ENCODE assay signal across 8 cellular contexts in genomic region chr6:114747995-114748625, GRCh38.
DNase-seq lines count a peak whose midpoint lies in the region; ATAC-seq and TF ChIP-seq lines count a peak whose summit lies in the region.

No MANE protein-coding gene starts in this region.

- H3K4me1 ChIP-seq in heart right ventricle (no peaks in the 10 kb centered on the region), RWPE2 (ENCODE audit: insufficient read depth, poor library complexity, severe bottlenecking) (no peaks in the 10 kb centered on the region), esophagus muscularis mucosa (no peaks in the 10 kb centered on the region)

- no peak overlapping the region for H3K27ac ChIP-seq in heart right ventricle
- H3K27ac ChIP-seq in RWPE2 (ENCODE audit: poor library complexity, severe bottlenecking), result no peak overlapping the region
- no peak overlapping the region for H3K27ac ChIP-seq in esophagus muscularis mucosa (replicated peaks in 1 of 4)

- TF ChIP-seq CTCF in heart right ventricle (IDR thresholded peaks at IDR 0.05) (peak; percentile 33 to 74 (median 62)), RWPE2 (IDR thresholded peaks at IDR 0.05; ENCODE audit: poor library complexity, severe bottlenecking) (peak; percentile 81), esophagus muscularis mucosa (IDR thresholded peaks at IDR 0.05) (peak; percentile 34 to 65 (median 64))

- ATAC-seq in heart right ventricle (no peak), RWPE2 (ENCODE audit: low read depth) (no peak), HG03039 (IDR thresholded peaks at IDR 0.05; ENCODE audit: unreplicated experiment) (no peak)

- intact Hi-C loops in heart right ventricle (cut with DNase I) (loop anchor here in 6 of 10 donors (2.0 to 10.0 kb wide), 4 partner anchors 799 to 1149 kb away; no protein-coding TSS in a partner anchor), cardiac septum (cut with DNase I) (no loop called here), esophagus muscularis mucosa (cut with DNase I) (loop anchor here (5.0 kb wide), 1 partner anchor 1149 kb away; no protein-coding TSS in a partner anchor)

- TF ChIP-seq POLR2A in esophagus muscularis mucosa (IDR thresholded peaks at IDR 0.05; ENCODE audit: low read depth), result no peak

- H3K36me3 ChIP-seq in heart right ventricle (no peaks in the 10 kb centered on the region), RWPE2 (ENCODE audit: low read depth) (no peaks in the 10 kb centered on the region), esophagus muscularis mucosa (no peaks in the 10 kb centered on the region)

- DNase-seq in heart right ventricle (peak in 1 of 2 donors; percentile 28), cardiac septum (ENCODE audit: low spot score) (no peak), HS-27A (ENCODE audit: low read depth) (peak; percentile 53), RWPE2 (ENCODE audit: low spot score) (peak; percentile 46), esophagus muscularis mucosa (ENCODE audit: extremely low spot score) (no peak), occipital lobe (lab: John Stamatoyannopoulos, UW) (peak; percentile 3)
- DNase-seq in activated effector memory CD4-positive, alpha-beta T cell treated with anti-CD3 and anti-CD28 coated beads, Interleukin-2, amount 50 U/mL, for 16 hours, result no peak

- H3K9me3 ChIP-seq in heart right ventricle, result no peaks in the 10 kb centered on the region
- no peaks in the 10 kb centered on the region for H3K9me3 ChIP-seq in RWPE2 (ENCODE audit: severe bottlenecking)
- H3K9me3 ChIP-seq in esophagus muscularis mucosa, result no peaks in the 10 kb centered on the region

- WGBS in heart right ventricle, 2 donors, result 14 to 17% methylated on average over 6 of the region's 6 CpGs
- WGBS in esophagus muscularis mucosa, result 31% methylated on average over 6 of the region's 6 CpGs

- H3K4me3 ChIP-seq in heart right ventricle (no peak overlapping the region), RWPE2 (ENCODE audit: severe bottlenecking) (no peak overlapping the region), esophagus muscularis mucosa (no peak overlapping the region)

- H3K27me3 ChIP-seq in heart right ventricle (no peaks in the 10 kb centered on the region), RWPE2 (ENCODE audit: insufficient read depth, poor library complexity, severe bottlenecking) (no peaks in the 10 kb centered on the region), esophagus muscularis mucosa (no peaks in the 10 kb centered on the region)

- no peak for TF ChIP-seq EP300 in esophagus muscularis mucosa (IDR thresholded peaks at IDR 0.05)

Comparison
In these comparisons a context has a peak if more than half of its experiments do, and no peak if none do; other contexts are left out.
1. DNase-seq: peak in HS-27A (single experiment), RWPE2 (single experiment) and occipital lobe (single experiment); none in cardiac septum (single experiment), esophagus muscularis mucosa (single experiment) and activated effector memory CD4-positive, alpha-beta T cell treated with anti-CD3 and anti-CD28 coated beads, Interleukin-2, amount 50 U/mL, for 16 hours (single experiment).
2. Peak in every context shown above with its lines, with median percentiles within 50 percentile points of each other: CTCF ChIP-seq.